Comparison of ENCODE assay signal across 12 cellular contexts in genomic region chr19:3136684-3137055, GRCh38. TPM values are rescaled to one million over a fixed set of nuclear protein-coding genes. Genes with fewer than 3 reads are reported as not detected.
DNase-seq lines count a peak whose midpoint lies in the region; ATAC-seq, FAIRE-seq and TF ChIP-seq lines count a peak whose summit lies in the region.
"Had no signal": no experiment of that assay in that cellular context is flagged by ENCODE, and none has a peak within 500 bp of the region (broad histone marks: within the 10 kb centered on the region; RNA-seq: fewer than 3 reads in every experiment).

No MANE protein-coding gene starts in this region.

- H3K27me3 Mint-ChIP-seq in activated T-cell treated with anti-CD3 and anti-CD28 coated beads, Interleukin-2, amount 50 U/mL, for 72 hours (ENCODE audit: low read depth): peaks cover 7% of the 10 kb centered on the region
- H3K27me3 Mint-ChIP-seq in activated naive CD8-positive, alpha-beta T cell treated with anti-CD3 and anti-CD28 coated beads for 36 hours: peaks cover 26% of the 10 kb centered on the region

- H3K36me3 ChIP-seq in tibial nerve (no peaks in the 10 kb centered on the region), MG63 (no peaks in the 10 kb centered on the region)
- H3K36me3 ChIP-seq: pancreas had no signal

- no peaks in the 10 kb centered on the region for H3K9me3 Mint-ChIP-seq in activated T-cell treated with anti-CD3 and anti-CD28 coated beads, Interleukin-2, amount 50 U/mL, for 72 hours
- peaks cover 6% of the 10 kb centered on the region for H3K9me3 Mint-ChIP-seq in activated naive CD8-positive, alpha-beta T cell treated with anti-CD3 and anti-CD28 coated beads for 36 hours

- H3K27ac ChIP-seq in tibial nerve: peak overlapping the region in 2 of 4 donors; percentile 59 to 73

- peaks cover 0 to 5% (median under 1%) of the 10 kb centered on the region in 4 donors for H3K4me1 ChIP-seq in tibial nerve
- H3K4me1 ChIP-seq: pancreas had no signal

- no peak for FAIRE-seq in urothelium cell line (lab: Jason Lieb, UNC)
- FAIRE-seq: pancreas had no signal

- DNase-seq in activated T-cell treated with anti-CD3 and anti-CD28 coated beads, Interleukin-2, amount 50 U/mL, for 72 hours: no peak
- DNase-seq in activated T-cell treated with anti-CD3 and anti-CD28 coated beads, Interleukin-2, amount 50 U/mL, for 48 hours: no peak
- no peak for DNase-seq in activated naive CD8-positive, alpha-beta T cell treated with anti-CD3 and anti-CD28 coated beads for 36 hours
- DNase-seq in left colon (no peak), tibial nerve (ENCODE audit: low spot score in 2 of 2) (no peak), NCI-H1417 (lab: John Stamatoyannopoulos, UW) (no peak), urothelium cell line (ENCODE audit: low spot score) (no peak), MG63 (no peak)
- DNase-seq: activated CD4-positive, CD25-positive, alpha-beta regulatory T cell; MM.1S had no signal

- H3K27me3 ChIP-seq in tibial nerve: no peaks in the 10 kb centered on the region
- no peaks in the 10 kb centered on the region for H3K27me3 ChIP-seq in MG63
- H3K27me3 ChIP-seq: pancreas had no signal

- peaks cover 0 to 11% (median 0%) of the 10 kb centered on the region in 4 donors for H3K9me3 ChIP-seq in tibial nerve
- no peaks in the 10 kb centered on the region for H3K9me3 ChIP-seq in MG63
- H3K9me3 ChIP-seq: pancreas had no signal

- peak overlapping the region; percentile 73 to 96 for H3K4me3 Mint-ChIP-seq in activated T-cell treated with anti-CD3 and anti-CD28 coated beads, Interleukin-2, amount 50 U/mL, for 72 hours
- peak overlapping the region; percentile 59 for H3K4me3 Mint-ChIP-seq in activated naive CD8-positive, alpha-beta T cell treated with anti-CD3 and anti-CD28 coated beads for 36 hours

- H3K4me1 Mint-ChIP-seq in activated T-cell treated with anti-CD3 and anti-CD28 coated beads, Interleukin-2, amount 50 U/mL, for 72 hours (ENCODE audit: low read depth): peaks cover 49% of the 10 kb centered on the region
- peaks cover 26% of the 10 kb centered on the region for H3K4me1 Mint-ChIP-seq in activated naive CD8-positive, alpha-beta T cell treated with anti-CD3 and anti-CD28 coated beads for 36 hours

- peak overlapping the region; percentile 87 for H3K27ac Mint-ChIP-seq in activated T-cell treated with anti-CD3 and anti-CD28 coated beads, Interleukin-2, amount 50 U/mL, for 72 hours
- no peak overlapping the region for H3K27ac Mint-ChIP-seq in activated naive CD8-positive, alpha-beta T cell treated with anti-CD3 and anti-CD28 coated beads for 36 hours

- H3K4me3 ChIP-seq in tibial nerve (peak overlapping the region; percentile 9 to 49 (median 20)), MG63 (no peak overlapping the region)

- intact Hi-C loops in left colon (cut with DNase I, micrococcal nuclease): no loop called here

- TF ChIP-seq POLR2A in tibial nerve (IDR thresholded peaks at IDR 0.05): no peak

- 60 to 76% methylated on average over 11 to 12 of the region's 16 CpGs for WGBS in tibial nerve, 2 donors

- no peak for ATAC-seq in activated T-cell treated with anti-CD3 and anti-CD28 coated beads, Interleukin-2, amount 50 U/mL, for 72 hours (replicated peaks in 1 of 2)
- ATAC-seq in left colon: peak; percentile 38

- peaks cover 5 to 7% of the 10 kb centered on the region in 2 donors for H3K36me3 Mint-ChIP-seq in activated T-cell treated with anti-CD3 and anti-CD28 coated beads, Interleukin-2, amount 50 U/mL, for 72 hours (ENCODE audit: insufficient read depth in 2 of 2)
- peaks cover 9% of the 10 kb centered on the region for H3K36me3 Mint-ChIP-seq in activated naive CD8-positive, alpha-beta T cell treated with anti-CD3 and anti-CD28 coated beads for 36 hours
- H3K36me3 Mint-ChIP-seq: brain had no signal

- no peak for TF ChIP-seq CTCF in tibial nerve (IDR thresholded peaks at IDR 0.05)

- TF ChIP-seq EP300 in tibial nerve (IDR thresholded peaks at IDR 0.05): no peak

RNA-seq across cellular contexts. Expression of gene GNA15, which starts 0.8 kb away (rescaled TPM):
- 10 to 100 TPM; 32.8 to 66.5 TPM for total RNA-seq in activated T-cell treated with anti-CD3 and anti-CD28 coated beads, Interleukin-2, amount 50 U/mL, for 72 hours
- total RNA-seq in activated naive CD8-positive, alpha-beta T cell treated with anti-CD3 and anti-CD28 coated beads for 36 hours: 1 to 10 TPM; 7.5 to 7.8 TPM
- total RNA-seq in left colon (1 to 10 TPM; 3.0 to 4.8 TPM), tibial nerve (10 to 100 TPM in 2 of 4 donors, 1 to 10 TPM in 2; 3.8 to 22.5 (median 7.8) TPM)
- total RNA-seq in MG63 (2014; rRNA removed; shearing (Covaris generic); ENCODE audit: low replicate concordance): not detected in 2 replicates

RNA-seq across cellular contexts. Expression of gene S1PR4, which starts 41.9 kb away (rescaled TPM):
- 10 to 100 TPM; 41.1 to 43.4 TPM for total RNA-seq in activated T-cell treated with anti-CD3 and anti-CD28 coated beads, Interleukin-2, amount 50 U/mL, for 72 hours
- total RNA-seq in activated naive CD8-positive, alpha-beta T cell treated with anti-CD3 and anti-CD28 coated beads for 36 hours: 10 to 100 TPM; 37.5 to 42.7 TPM
- total RNA-seq in left colon: 1 to 10 TPM in 1 of 2 donors, under 1 TPM in 1; 0.55 to 1.1 TPM
- total RNA-seq in tibial nerve: 1 to 10 TPM in 3 of 4 donors, under 1 TPM in 1; 0.66 to 4.7 (median 2.4) TPM
- total RNA-seq in MG63 (2014; rRNA removed; shearing (Covaris generic); ENCODE audit: low replicate concordance): not detected in 2 replicates

RNA-seq across cellular contexts. Expression of gene GNA11, which starts 42.5 kb away (rescaled TPM):
- total RNA-seq in activated T-cell treated with anti-CD3 and anti-CD28 coated beads, Interleukin-2, amount 50 U/mL, for 72 hours: 1 to 10 TPM; 7.7 to 8.4 TPM
- total RNA-seq in activated naive CD8-positive, alpha-beta T cell treated with anti-CD3 and anti-CD28 coated beads for 36 hours: 1 to 10 TPM; 4.5 to 4.6 TPM
- total RNA-seq in left colon (100 to 1,000 TPM; 215 to 248 TPM), tibial nerve (100 to 1,000 TPM in 3 of 4 donors, 10 to 100 TPM in 1; 65.1 to 114 (median 107) TPM)
- total RNA-seq in MG63 (2014; rRNA removed; shearing (Covaris generic); ENCODE audit: low replicate concordance): 29.7 and 46.0 TPM in 2 replicates

RNA-seq across cellular contexts. Expression of gene NCLN, which starts 49.1 kb away (rescaled TPM):
- 10 to 100 TPM; 35.0 to 38.7 TPM for total RNA-seq in activated T-cell treated with anti-CD3 and anti-CD28 coated beads, Interleukin-2, amount 50 U/mL, for 72 hours
- total RNA-seq in activated naive CD8-positive, alpha-beta T cell treated with anti-CD3 and anti-CD28 coated beads for 36 hours: 10 to 100 TPM; 86.5 to 91.3 TPM
- total RNA-seq in left colon (100 to 1,000 TPM in 1 of 2 donors, 10 to 100 TPM in 1; 77.3 to 113 TPM), tibial nerve (10 to 100 TPM; 27.1 to 83.4 (median 38.2) TPM)
- total RNA-seq in MG63 (2014; rRNA removed; shearing (Covaris generic); ENCODE audit: low replicate concordance): 55.6 and 68.5 TPM in 2 replicates

Comparison
In these comparisons a context has a peak if more than half of its experiments do, and no peak if none do; other contexts are left out.
1. RNA of gene S1PR4, which starts 41.9 kb away (total RNA-seq): 41.1 to 43.4 TPM in activated T-cell treated with anti-CD3 and anti-CD28 coated beads, Interleukin-2, amount 50 U/mL, for 72 hours and 37.5 to 42.7 TPM in activated naive CD8-positive, alpha-beta T cell treated with anti-CD3 and anti-CD28 coated beads for 36 hours; 0.66 to 4.7 TPM in tibial nerve, 0.55 to 1.1 TPM in left colon and not detected in MG63; every median in the first group is over 4 times any median in the second.